Comparison of ENCODE assay signal across 8 cellular contexts in the genomic region with DNA sequence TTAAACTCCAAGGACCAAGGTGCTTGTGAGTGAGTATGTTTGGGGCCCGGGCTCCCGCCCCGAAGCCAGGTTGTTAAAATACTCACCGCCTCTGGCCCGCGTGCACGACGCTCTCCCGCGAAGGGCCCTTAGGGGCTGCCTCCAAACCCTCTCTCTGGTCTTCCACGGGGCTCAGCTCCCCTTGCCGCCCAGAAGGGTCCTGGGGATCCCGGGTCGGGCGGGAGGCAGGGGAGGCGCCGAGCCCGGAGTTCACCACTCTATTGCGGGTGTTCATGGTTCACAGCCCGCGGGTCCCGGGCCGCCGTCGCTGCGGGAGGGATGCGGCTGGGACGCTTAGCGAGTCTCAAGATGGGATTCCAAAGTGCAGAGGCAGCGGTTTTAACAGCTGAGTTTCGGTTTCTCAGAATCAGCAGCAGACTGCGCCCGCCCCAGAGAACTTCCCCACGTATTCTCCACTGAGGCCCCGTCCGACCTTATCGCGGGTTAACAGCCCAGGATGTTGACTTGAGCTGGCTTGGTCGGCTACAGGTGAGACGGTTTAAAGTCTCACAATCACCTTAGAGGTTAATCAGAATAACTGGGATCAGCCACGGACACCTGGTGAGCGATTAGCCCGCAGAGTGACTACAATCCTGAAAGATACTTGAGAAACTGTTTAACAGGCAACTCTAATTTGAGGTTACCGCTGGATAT. TPM values are rescaled to one million over a fixed set of nuclear protein-coding genes. Genes with fewer than 3 reads are reported as not detected.
A peak's percentile ranks its signal among the peaks of the same experiment; 100 is the strongest.
DNase-seq lines count a peak whose midpoint lies in the region; ATAC-seq and TF ChIP-seq lines count a peak whose summit lies in the region.

Gene EPSTI1 (minus strand): TSS at position 350 of the 693 bp plus-strand sequence. CDS start 76 bp downstream, at position 274.

- H3K4me2 ChIP-seq in PC-9 = peak within 1 kb of the TSS; percentile 55

- peak within 1 kb of the TSS; percentile 36; the same call in 1 of the 2 replicates for H3K4me3 ChIP-seq in PC-9
- H3K4me3 ChIP-seq in gastroesophageal sphincter = peak within 1 kb of the TSS; percentile 71 to 83
- H3K4me3 ChIP-seq in thoracic aorta = peak within 1 kb of the TSS; percentile 87

- POLR2A ChIA-PET in PC-9 (lab: Charles Lee; ENCODE audit: unreplicated experiment) = interaction anchor here (0.5 kb wide), 1 partner anchor 9 kb away, joined by 32 read pairs; no protein-coding TSS in a partner anchor

- intact Hi-C loops in PC-9 (cut with micrococcal nuclease; ENCODE audit: unreplicated experiment) = no loop called here

- whole genome bisulfite sequencing in gastroesophageal sphincter (ENCODE audit: low coverage in 1 of 2), 2 donors = 4 to 19% methylated on average over 8 to 11 of the region's 44 CpGs

- H3K36me3 ChIP-seq in PC-9 (ENCODE audit: low read depth) (no peaks in the 10 kb centered on the region), gastroesophageal sphincter (no peaks in the 10 kb centered on the region), thoracic aorta (no peaks in the 10 kb centered on the region)

- H3K4me1 ChIP-seq in PC-9 (replicated peaks; ENCODE audit: insufficient read depth) (peaks cover 10% of the 10 kb centered on the region), gastroesophageal sphincter (peaks cover 4 to 26% (median 6%) of the 10 kb centered on the region in 3 donors), thoracic aorta (ENCODE audit: control insufficient read depth in 1 of 2, low read depth in 2 of 2) (peaks cover 0 to 3% of the 10 kb centered on the region in 2 donors)

- ATAC-seq in GM18519 (IDR thresholded peaks at IDR 0.05; ENCODE audit: low FRiP score, unreplicated experiment) (peak; percentile 35), HG02870 (IDR thresholded peaks at IDR 0.05; ENCODE audit: unreplicated experiment) (peak; percentile 77), gastroesophageal sphincter (peak; percentile 90), omental fat pad (ENCODE audit: low FRiP score) (peak; percentile 91), thoracic aorta (ENCODE audit: insufficient number of reproducible peaks, low FRiP score, low read depth) (peak; percentile 63)

- H3K27ac ChIP-seq in PC-9 (no peak within 1 kb of the TSS), gastroesophageal sphincter (peak within 1 kb of the TSS; percentile 14 to 87 (median 83)), thoracic aorta (peak within 1 kb of the TSS; percentile 51 to 54)

- no peak for TF ChIP-seq POLR2A in gastroesophageal sphincter (IDR thresholded peaks at IDR 0.05)

- peak within 1 kb of the TSS; percentile 72; the same call in 1 of the 2 replicates for H2AFZ ChIP-seq in PC-9

- no peak for TF ChIP-seq EP300 in gastroesophageal sphincter (IDR thresholded peaks at IDR 0.05)

- TF ChIP-seq CTCF in PC-9 (conservative IDR thresholded peaks at IDR 0.05) = no peak
- peak in 1 of 4 experiments; percentile 21 for TF ChIP-seq CTCF in gastroesophageal sphincter (IDR thresholded peaks at IDR 0.05)
- TF ChIP-seq CTCF in omental fat pad (IDR thresholded peaks at IDR 0.05) = no peak
- TF ChIP-seq CTCF in thoracic aorta (IDR thresholded peaks at IDR 0.05) = no peak

- H3K9me3 ChIP-seq in PC-9 (ENCODE audit: insufficient read depth, low read depth) (no peaks in the 10 kb centered on the region), gastroesophageal sphincter (no peaks in the 10 kb centered on the region), thoracic aorta (no peaks in the 10 kb centered on the region)

- no peaks in the 10 kb centered on the region for H3K27me3 ChIP-seq in PC-9 (ENCODE audit: insufficient read depth, low read depth)
- H3K27me3 ChIP-seq in gastroesophageal sphincter = no peaks in the 10 kb centered on the region
- H3K27me3 ChIP-seq in thoracic aorta (replicated peaks; ENCODE audit: insufficient read depth) = no peaks in the 10 kb centered on the region

- no peaks in the 10 kb centered on the region for H3K9me2 ChIP-seq in PC-9 (ENCODE audit: insufficient read depth)

- CTCF ChIA-PET in PC-9 (lab: Charles Lee) = interaction anchor here (0.5 to 1.0 kb wide), 3 partner anchors 24 to 190 kb away, joined by 3 to 12 read pairs (median 8); no protein-coding TSS in a partner anchor

- H4K20me1 ChIP-seq in PC-9 (ENCODE audit: insufficient read depth) = no peaks in the 10 kb centered on the region

- peak in 1 of 2 experiments; percentile 24 for DNase-seq in PC-9
- DNase-seq in activated gamma-delta T cell (lab: John Stamatoyannopoulos, UW) = peak; percentile 45
- DNase-seq in omental fat pad (ENCODE audit: low spot score) = peak; percentile 50
- peak; percentile 5 for DNase-seq in thoracic aorta (ENCODE audit: low spot score)
- DNase-seq in NCI-H1436 treated with DMSO at 0.1 percent for 48 hours (lab: John Stamatoyannopoulos, UW) = no peak

- H3F3A ChIP-seq in PC-9 (ENCODE audit: insufficient read depth, low read depth) = peaks cover 3% of the 10 kb centered on the region; the same call in 1 of the 2 replicates

- no peaks in the 10 kb centered on the region for H3K79me2 ChIP-seq in PC-9 (ENCODE audit: low read depth)

- no TSS peak for BruUV-seq in PC-9 (replicated peaks; lab: Mats Ljungman, UMichigan)

RNA-seq across cellular contexts. Expression of gene EPSTI1, which starts in this region (rescaled TPM):
- total RNA-seq in PC-9 (2021) (2.7 and 3.4 TPM in 2 replicates), gastroesophageal sphincter (10 to 100 TPM in 1 of 4 donors, 1 to 10 TPM in 3; 6.1 to 13.3 (median 7.8) TPM), omental fat pad (10 to 100 TPM in 3 of 4 donors, 1 to 10 TPM in 1; 8.3 to 31.8 (median 10.9) TPM), thoracic aorta (1 to 10 TPM; 4.0 to 7.9 TPM)

Comparison
In these comparisons a context has a peak if more than half of its experiments do, and no peak if none do; other contexts are left out.
1. ATAC-seq: peak in every context shown above with its lines; median percentile 91 in omental fat pad; 90 in gastroesophageal sphincter; 77 in HG02870; 63 in thoracic aorta; 35 in GM18519.
2. H3K4me3 ChIP-seq: peak in every context shown above with its lines; median percentile 87 in thoracic aorta; 77 in gastroesophageal sphincter; 36 in PC-9.